10 cellular contexts compared by ENCODE assay signal in genomic region chr3:14289590-14290453, GRCh38.
A peak's percentile ranks its signal among the peaks of the same experiment; 100 is the strongest.
DNase-seq lines count a peak whose midpoint lies in the region; ATAC-seq and TF ChIP-seq lines count a peak whose summit lies in the region.
"Had no signal": no experiment of that assay in that cellular context is flagged by ENCODE, and none has a peak within 500 bp of the region (broad histone marks: within the 10 kb centered on the region; RNA-seq: fewer than 3 reads in every experiment).

No MANE protein-coding gene starts in this region.

- no peak overlapping the region for H3K4me3 ChIP-seq in lower lobe of right lung
- H3K4me3 ChIP-seq in ascending aorta = no peak overlapping the region

- H3K27ac Mint-ChIP-seq in chondrocyte (ENCODE audit: unreplicated experiment) = peak overlapping the region; percentile 91
- H3K27ac Mint-ChIP-seq: activated naive CD8-positive, alpha-beta T cell treated with anti-CD3 and anti-CD28 coated beads, Interleukin-2, amount 10 ng/mL, durations not matched to agents 7 days and 5 days; mesothelial cell of epicardium had no signal

- H3K27me3 ChIP-seq in lower lobe of right lung (ENCODE audit: low read depth) = no peaks in the 10 kb centered on the region
- H3K27me3 ChIP-seq in ascending aorta = no peaks in the 10 kb centered on the region

- in situ Hi-C loops in Caki2 (cut with HindIII; ENCODE audit: low pct_unique_long_range_greater_than_20kb, low sequenced_read_pairs) = no loop called here

- H3K9me3 Mint-ChIP-seq in chondrocyte (ENCODE audit: low read depth) = no peaks in the 10 kb centered on the region
- H3K9me3 Mint-ChIP-seq: activated naive CD8-positive, alpha-beta T cell treated with anti-CD3 and anti-CD28 coated beads, Interleukin-2, amount 10 ng/mL, durations not matched to agents 7 days and 5 days; mesothelial cell of epicardium had no signal

- H3K9me3 ChIP-seq in lower lobe of right lung = no peaks in the 10 kb centered on the region
- no peaks in the 10 kb centered on the region for H3K9me3 ChIP-seq in ascending aorta

- intact Hi-C loops in lower lobe of right lung (cut with DNase I) (no loop called here), ascending aorta (cut with DNase I) (no loop called here)

- peak; percentile 58 for DNase-seq in Caki2 (ENCODE audit: low read depth)
- peak; percentile 31 for DNase-seq in NCI-H1694 (lab: John Stamatoyannopoulos, UW)
- DNase-seq in chondrocyte (ENCODE audit: low spot score) = no peak
- no peak for DNase-seq in lower lobe of right lung
- no peak for DNase-seq in ascending aorta (ENCODE audit: low spot score in 2 of 2)
- DNase-seq: activated naive CD8-positive, alpha-beta T cell treated with anti-CD3 and anti-CD28 coated beads, Interleukin-2, amount 10 ng/mL, durations not matched to agents 7 days and 5 days had no signal

- H3K36me3 ChIP-seq in lower lobe of right lung (no peaks in the 10 kb centered on the region), ascending aorta (no peaks in the 10 kb centered on the region)

- ATAC-seq in lower lobe of right lung (peak; percentile 46 to 53), HG03354 (IDR thresholded peaks at IDR 0.05; ENCODE audit: poor library complexity, severe bottlenecking, unreplicated experiment) (no peak), HG03432 (IDR thresholded peaks at IDR 0.05; ENCODE audit: unreplicated experiment) (no peak), GM18858 (IDR thresholded peaks at IDR 0.05; ENCODE audit: unreplicated experiment) (no peak)

- no peak overlapping the region for H3K4me3 Mint-ChIP-seq in chondrocyte (ENCODE audit: unreplicated experiment)
- H3K4me3 Mint-ChIP-seq: activated naive CD8-positive, alpha-beta T cell treated with anti-CD3 and anti-CD28 coated beads, Interleukin-2, amount 10 ng/mL, durations not matched to agents 7 days and 5 days; mesothelial cell of epicardium had no signal

- peaks cover 1% of the 10 kb centered on the region for H3K36me3 Mint-ChIP-seq in chondrocyte (ENCODE audit: low read depth)
- H3K36me3 Mint-ChIP-seq: activated naive CD8-positive, alpha-beta T cell treated with anti-CD3 and anti-CD28 coated beads, Interleukin-2, amount 10 ng/mL, durations not matched to agents 7 days and 5 days; mesothelial cell of epicardium had no signal

- H3K27me3 Mint-ChIP-seq in chondrocyte (ENCODE audit: low read depth) = peaks cover 2% of the 10 kb centered on the region

- H3K4me1 ChIP-seq in lower lobe of right lung = no peaks in the 10 kb centered on the region
- no peaks in the 10 kb centered on the region for H3K4me1 ChIP-seq in ascending aorta

- H3K27ac ChIP-seq in lower lobe of right lung (no peak overlapping the region), ascending aorta (no peak overlapping the region)

- peaks cover 33% of the 10 kb centered on the region for H3K4me1 Mint-ChIP-seq in chondrocyte (ENCODE audit: low read depth)

- no peak for TF ChIP-seq CTCF in chondrocyte (IDR thresholded peaks at IDR 0.05)
- TF ChIP-seq CTCF in lower lobe of right lung (IDR thresholded peaks at IDR 0.05) = no peak
- TF ChIP-seq CTCF in ascending aorta (IDR thresholded peaks at IDR 0.05) = no peak

Comparison
In these comparisons a context has a peak if more than half of its experiments do, and no peak if none do; other contexts are left out.
1. DNase-seq: peak in Caki2 (single experiment) and NCI-H1694 (single experiment); none in chondrocyte (single experiment), lower lobe of right lung (single experiment) and ascending aorta (0 of 2).
2. ATAC-seq: peak in lower lobe of right lung (2 of 2); none in HG03354 (single experiment), HG03432 (single experiment) and GM18858 (single experiment).